16 cellular contexts compared by ENCODE assay signal in genomic region chr10:5041471-5042023, GRCh38. TPM values are rescaled to one million over a fixed set of nuclear protein-coding genes. Genes with fewer than 3 reads are reported as not detected.
DNase-seq lines count a peak whose midpoint lies in the region; ATAC-seq and TF ChIP-seq lines count a peak whose summit lies in the region.
"Had no signal": no experiment of that assay in that cellular context is flagged by ENCODE, and none has a peak within 500 bp of the region (broad histone marks: within the 10 kb centered on the region; RNA-seq: fewer than 3 reads in every experiment).

No MANE protein-coding gene starts in this region.

- H3K27me3 Mint-ChIP-seq in natural killer cell (ENCODE audit: low read depth in 2 of 2) (peaks cover 2 to 7% of the 10 kb centered on the region in 2 donors), GM23338 (ENCODE audit: insufficient read depth, low read depth, poor library complexity) (no peaks in the 10 kb centered on the region)
- H3K27me3 Mint-ChIP-seq: activated naive CD8-positive, alpha-beta T cell treated with anti-CD3 and anti-CD28 coated beads, Interleukin-2, amount 50 U/mL, for 24 hours; progenitor cell of endocrine pancreas had no signal

- no peak overlapping the region for H3K4me2 ChIP-seq in GM23338
- H3K4me2 ChIP-seq: KMS-11 had no signal

- H3K4me3 ChIP-seq in heart right ventricle (peak overlapping the region in 6 of 10 donors; percentile 13 to 26 (median 22)), duodenal mucosa (ENCODE audit: low read depth in 1 of 2, low read length in 2 of 2) (peak overlapping the region; percentile 9 to 25), GM23338 (no peak overlapping the region)

- no peak overlapping the region for H3K9ac ChIP-seq in duodenal mucosa (ENCODE audit: low read depth in 1 of 2, low read length in 2 of 2)
- H3K9ac ChIP-seq: KMS-11 had no signal

- no peaks in the 10 kb centered on the region for H3K36me3 ChIP-seq in heart right ventricle
- H3K36me3 ChIP-seq in duodenal mucosa (ENCODE audit: control insufficient read depth in 1 of 2, insufficient read depth in 2 of 2, low read length in 2 of 2) = no peaks in the 10 kb centered on the region
- no peaks in the 10 kb centered on the region for H3K36me3 ChIP-seq in GM23338 (ENCODE audit: insufficient read depth)

- no peaks in the 10 kb centered on the region for H3F3A ChIP-seq in GM23338 (replicated peaks; ENCODE audit: low read depth)

- H3K4me3 Mint-ChIP-seq in natural killer cell = peak overlapping the region; percentile 29
- H3K4me3 Mint-ChIP-seq in GM23338 = no peak overlapping the region
- H3K4me3 Mint-ChIP-seq: activated naive CD8-positive, alpha-beta T cell treated with anti-CD3 and anti-CD28 coated beads, Interleukin-2, amount 50 U/mL, for 24 hours; activated T-cell treated with anti-CD3 and anti-CD28 coated beads, Interleukin-2, amount 50 U/mL, for 4 hours had no signal

- H3K27me3 ChIP-seq in heart right ventricle = no peaks in the 10 kb centered on the region
- H3K27me3 ChIP-seq in duodenal mucosa (ENCODE audit: control insufficient read depth in 1 of 2, insufficient read depth in 2 of 2, low read length in 2 of 2) = no peaks in the 10 kb centered on the region
- H3K27me3 ChIP-seq in GM23338 (ENCODE audit: insufficient read depth) = no peaks in the 10 kb centered on the region

- no peak for TF ChIP-seq CTCF in heart right ventricle (IDR thresholded peaks at IDR 0.05)
- no peak for TF ChIP-seq CTCF in natural killer cell (IDR thresholded peaks at IDR 0.05)
- no peak for TF ChIP-seq CTCF in GM23338 (conservative IDR thresholded peaks at IDR 0.05; ENCODE audit: low read depth in 2 of 2)

- no peaks in the 10 kb centered on the region for H3K79me2 ChIP-seq in GM23338 (replicated peaks; ENCODE audit: insufficient read depth)

- H3K9me3 Mint-ChIP-seq in natural killer cell (no peaks in the 10 kb centered on the region), GM23338 (peaks cover 3% of the 10 kb centered on the region; the same call in 1 of the 3 replicates)
- H3K9me3 Mint-ChIP-seq: activated naive CD8-positive, alpha-beta T cell treated with anti-CD3 and anti-CD28 coated beads, Interleukin-2, amount 50 U/mL, for 24 hours; activated T-cell treated with anti-CD3 and anti-CD28 coated beads, Interleukin-2, amount 50 U/mL, for 4 hours had no signal

- no peak overlapping the region for H2AFZ ChIP-seq in GM23338

- 0 out of 2 replicates have a peak, but pooled peaks cover 2% of the 10 kb centered on the region for H3K9me2 ChIP-seq in GM23338 (ENCODE audit: insufficient read depth)

- DNase-seq in heart right ventricle (no peak), Right ventricle myocardium inferior (ENCODE audit: missing footprints) (no peak), natural killer cell (no peak), GM23338 (ENCODE audit: low spot score) (no peak), MV-4-11 (lab: John Stamatoyannopoulos, UW) (no peak), T-helper 9 cell (no peak)
- DNase-seq: activated naive CD8-positive, alpha-beta T cell treated with anti-CD3 and anti-CD28 coated beads, Interleukin-2, amount 50 U/mL, for 24 hours; activated T-cell treated with anti-CD3 and anti-CD28 coated beads, Interleukin-2, amount 50 U/mL, for 4 hours; COR-L47; NCI-H1436 treated with DMSO at 0.1 percent for 48 hours; NCI-H526 treated with DMSO at 0.1 percent for 48 hours; Right ventricle myocardium superior had no signal

- H3K27ac ChIP-seq in heart right ventricle (peak overlapping the region in 4 of 10 donors; percentile 5 to 41 (median 19)), duodenal mucosa (ENCODE audit: low read depth, low read length) (no peak overlapping the region), GM23338 (ENCODE audit: low read depth) (no peak overlapping the region)
- H3K27ac ChIP-seq: KMS-11 had no signal

- H3K9me3 ChIP-seq in heart right ventricle (peaks cover 0 to 10% (median 0%) of the 10 kb centered on the region in 11 donors), duodenal mucosa (ENCODE audit: control insufficient read depth in 1 of 2, low read length in 2 of 2) (no peaks in the 10 kb centered on the region)

- 61 to 71% methylated on average over 9 of the region's 9 CpGs for WGBS in heart right ventricle, 2 donors

- H3K4me1 ChIP-seq in heart right ventricle = peaks cover 0 to 19% (median 0%) of the 10 kb centered on the region in 9 donors
- peaks cover 23 to 54% of the 10 kb centered on the region in 2 donors for H3K4me1 ChIP-seq in duodenal mucosa (ENCODE audit: control insufficient read depth in 1 of 2, insufficient read depth in 2 of 2, low read length in 2 of 2)
- no peaks in the 10 kb centered on the region for H3K4me1 ChIP-seq in GM23338 (ENCODE audit: insufficient read depth)

- no peaks in the 10 kb centered on the region for H4K20me1 ChIP-seq in GM23338 (replicated peaks; ENCODE audit: insufficient read depth)

- H3K4me1 Mint-ChIP-seq in natural killer cell = peaks cover 9 to 12% of the 10 kb centered on the region in 2 donors
- H3K4me1 Mint-ChIP-seq in GM23338 = no peaks in the 10 kb centered on the region
- H3K4me1 Mint-ChIP-seq: activated naive CD8-positive, alpha-beta T cell treated with anti-CD3 and anti-CD28 coated beads, Interleukin-2, amount 50 U/mL, for 24 hours had no signal

- H3K27ac Mint-ChIP-seq in natural killer cell = no peak overlapping the region
- H3K27ac Mint-ChIP-seq in GM23338 = no peak overlapping the region
- H3K27ac Mint-ChIP-seq: activated naive CD8-positive, alpha-beta T cell treated with anti-CD3 and anti-CD28 coated beads, Interleukin-2, amount 50 U/mL, for 24 hours; progenitor cell of endocrine pancreas had no signal

- intact Hi-C loops in heart right ventricle (cut with DNase I) = no loop called here
- intact Hi-C loops in Right ventricle myocardium inferior (cut with DNase I) = no loop called here
- intact Hi-C loops in natural killer cell (cut with micrococcal nuclease) = no loop called here

- H3K36me3 Mint-ChIP-seq in natural killer cell (no peaks in the 10 kb centered on the region), GM23338 (ENCODE audit: low read depth) (no peaks in the 10 kb centered on the region)

- ATAC-seq in heart right ventricle (peak in 5 of 8 donors; percentile 34 to 76 (median 66)), Right ventricle myocardium inferior (no peak), natural killer cell (no peak), GM23338 (no peak), HG03378 (IDR thresholded peaks at IDR 0.05; ENCODE audit: unreplicated experiment) (no peak)
- ATAC-seq: activated naive CD8-positive, alpha-beta T cell treated with anti-CD3 and anti-CD28 coated beads, Interleukin-2, amount 50 U/mL, for 24 hours; activated T-cell treated with anti-CD3 and anti-CD28 coated beads, Interleukin-2, amount 50 U/mL, for 4 hours had no signal

TF ChIP-seq in GM23338, 12 proteins besides CTCF, POLR2A, EP300 and RAD21:
- no peak for TF ChIP-seq EZH2 (IDR thresholded peaks at IDR 0.05; ENCODE audit: low read depth, unreplicated experiment)
- no peak for TF ChIP-seq NANOG (IDR thresholded peaks at IDR 0.05; ENCODE audit: borderline replicate concordance)
- TF ChIP-seq JUNB (IDR thresholded peaks at IDR 0.05; ENCODE audit: unreplicated experiment) = no peak
- no peak for TF ChIP-seq CREB1 (CRISPR knock-in tag; IDR thresholded peaks at IDR 0.05; ENCODE audit: low read depth)
- TF ChIP-seq EZH2phosphoT487 (IDR thresholded peaks at IDR 0.05; ENCODE audit: unreplicated experiment) = no peak
- no peak for TF ChIP-seq ZNF331 (CRISPR knock-in tag; IDR thresholded peaks at IDR 0.05; ENCODE audit: low read depth)

RNA-seq across cellular contexts. Expression of gene AKR1C2, which starts 37.9 kb away (rescaled TPM):
- total RNA-seq in heart right ventricle = 10 to 100 TPM in 8 of 10 donors, 1 to 10 TPM in 2; 4.5 to 44.4 (median 20.5) TPM
- polyA plus RNA-seq in heart right ventricle = 10 to 100 TPM; 13.4 to 25.8 TPM
- total RNA-seq in Right ventricle myocardium inferior = 29.7 TPM
- not detected for total RNA-seq in natural killer cell
- 0.35 TPM in 1 of 2 replicates, not detected in the other for total RNA-seq in GM23338 (2014; rRNA removed; shearing (Covaris generic))
- polyA plus RNA-seq in GM23338 (2016; fragmentation: Nextera tagmentation; extraction: Ambion mirVana) = 0.83 and 0.86 TPM in 2 replicates

RNA-seq across cellular contexts. Expression of gene AKR1C3, which starts 52.7 kb away (rescaled TPM):
- total RNA-seq in heart right ventricle = 10 to 100 TPM in 9 of 10 donors, 1 to 10 TPM in 1; 8.2 to 30.6 (median 18.9) TPM
- 10 to 100 TPM; 23.2 to 27.8 TPM for polyA plus RNA-seq in heart right ventricle
- total RNA-seq in Right ventricle myocardium inferior = 40.5 TPM
- total RNA-seq in natural killer cell = 100 to 1,000 TPM in 2 of 3 donors, 10 to 100 TPM in 1; 77.5 to 140 (median 137) TPM
- 5.1 and 6.9 TPM in 2 replicates for total RNA-seq in GM23338 (2014; rRNA removed; shearing (Covaris generic))
- 6.2 and 9.1 TPM in 2 replicates for polyA plus RNA-seq in GM23338 (2016; fragmentation: Nextera tagmentation; extraction: Ambion mirVana)

Comparison
In these comparisons a context has a peak if more than half of its experiments do, and no peak if none do; other contexts are left out.
1. ATAC-seq: peak in heart right ventricle (5 of 8); none in Right ventricle myocardium inferior (single experiment), natural killer cell (0 of 3), GM23338 (single experiment) and HG03378 (single experiment).